In the genomic region with DNA sequence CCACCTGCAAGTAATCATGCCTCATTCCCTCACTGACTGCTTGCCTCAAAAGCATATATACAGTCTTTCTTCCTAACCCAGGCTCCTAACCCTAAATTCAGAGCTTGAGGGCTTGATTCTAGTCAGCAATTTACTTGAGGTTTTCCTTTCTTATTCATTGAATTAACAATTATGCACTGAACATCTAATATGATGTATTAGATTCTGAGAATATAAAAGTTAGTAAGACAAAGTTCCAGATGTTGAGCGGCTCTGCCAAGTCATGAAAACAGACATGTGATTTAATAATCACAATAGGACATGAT, we compare ENCODE assay signal across 13 cellular contexts. TPM values are rescaled to one million over a fixed set of nuclear protein-coding genes. Genes with fewer than 3 reads are reported as not detected.
DNase-seq lines count a peak whose midpoint lies in the region; ATAC-seq and TF ChIP-seq lines count a peak whose summit lies in the region.
"Had no signal": no experiment of that assay in that cellular context is flagged by ENCODE, and none has a peak within 500 bp of the region (broad histone marks: within the 10 kb centered on the region; RNA-seq: fewer than 3 reads in every experiment).

No MANE protein-coding gene starts in this region.

- H3K4me3 Mint-ChIP-seq in CD14-positive monocyte = peak overlapping the region; percentile 68 to 86
- H3K4me3 Mint-ChIP-seq in activated CD4-positive, alpha-beta memory T cell treated with anti-CD3 and anti-CD28 coated beads, Interleukin-2, amount 10 ng/mL, durations not matched to agents 7 days and 5 days = peak overlapping the region; percentile 78
- H3K4me3 Mint-ChIP-seq: neural crest cell had no signal

- POLR2A ChIA-PET in activated CD4-positive, alpha-beta memory T cell treated with anti-CD3 and anti-CD28 coated beads, Interleukin-2, amount 10 ng/mL, durations not matched to agents 7 days and 5 days (lab: Charles Lee) = interaction anchor here (1.4 to 5.4 kb wide), 10 partner anchors 8 to 258 kb away, joined by 4 to 260 read pairs (median 26); partner anchors contain the start of genes IFI16 and PYHIN1

- no peaks in the 10 kb centered on the region for H3K27me3 Mint-ChIP-seq in CD14-positive monocyte (ENCODE audit: low read depth in 3 of 3)
- peaks cover 2% of the 10 kb centered on the region for H3K27me3 Mint-ChIP-seq in activated CD4-positive, alpha-beta memory T cell treated with anti-CD3 and anti-CD28 coated beads, Interleukin-2, amount 10 ng/mL, durations not matched to agents 7 days and 5 days

- H3K27me3 ChIP-seq in lower lobe of right lung (ENCODE audit: low read depth) = no peaks in the 10 kb centered on the region
- H3K27me3 ChIP-seq: BLaER1 treated with 17β-estradiol and CSF1 and Interleukin-3, amounts not matched to agents 10 nM and 100 nM; heart right ventricle had no signal

- CTCF ChIA-PET in activated CD4-positive, alpha-beta memory T cell treated with anti-CD3 and anti-CD28 coated beads, Interleukin-2, amount 10 ng/mL, durations not matched to agents 7 days and 5 days (lab: Charles Lee) = interaction anchor here (1.5 to 4.7 kb wide), 5 partner anchors 8 to 284 kb away, joined by 3 to 47 read pairs (median 6); no protein-coding TSS in a partner anchor

- peak overlapping the region; percentile 58; the same call in 1 of the 2 replicates for H3K4me3 ChIP-seq in GM08714 (ENCODE audit: low read length)
- peak overlapping the region; percentile 28 for H3K4me3 ChIP-seq in lower lobe of right lung
- H3K4me3 ChIP-seq: BLaER1 treated with 17β-estradiol and CSF1 and Interleukin-3, amounts not matched to agents 10 nM and 100 nM had no signal

- H3K36me3 ChIP-seq in lower lobe of right lung = no peaks in the 10 kb centered on the region
- H3K36me3 ChIP-seq: BLaER1 treated with 17β-estradiol and CSF1 and Interleukin-3, amounts not matched to agents 10 nM and 100 nM; heart right ventricle had no signal

- intact Hi-C loops in CD14-positive monocyte (cut with micrococcal nuclease) (loop anchor here in 1 of 2 donors (2.0 to 10.0 kb wide), 2 partner anchors 13 to 273 kb away; no protein-coding TSS in a partner anchor), lower lobe of right lung (cut with DNase I) (no loop called here)

- no peaks in the 10 kb centered on the region for H3K9me3 Mint-ChIP-seq in CD14-positive monocyte
- peaks cover 3% of the 10 kb centered on the region for H3K9me3 Mint-ChIP-seq in activated CD4-positive, alpha-beta memory T cell treated with anti-CD3 and anti-CD28 coated beads, Interleukin-2, amount 10 ng/mL, durations not matched to agents 7 days and 5 days
- H3K9me3 Mint-ChIP-seq: neural crest cell had no signal

- TF ChIP-seq CTCF in CD14-positive monocyte (IDR thresholded peaks at IDR 0.05) (no peak), lower lobe of right lung (IDR thresholded peaks at IDR 0.05) (no peak)

- DNase-seq in CD14-positive monocyte (ENCODE audit: low spot score) (no peak), lower lobe of right lung (no peak), islet precursor cell (no peak), NCI-H1436 treated with DMSO at 0.1 percent for 48 hours (lab: John Stamatoyannopoulos, UW) (no peak), GM19240 (ENCODE audit: insufficient read length, low spot score) (no peak)
- DNase-seq in activated CD4-positive, alpha-beta memory T cell treated with anti-CD3 and anti-CD28 coated beads, Interleukin-2, amount 10 ng/mL, durations not matched to agents 7 days and 5 days = no peak
- DNase-seq: left cardiac atrium had no signal

- H3K27ac ChIP-seq in lower lobe of right lung = peak overlapping the region; percentile 76

- peaks cover 60% of the 10 kb centered on the region for H3K4me1 Mint-ChIP-seq in CD14-positive monocyte
- H3K4me1 Mint-ChIP-seq in activated CD4-positive, alpha-beta memory T cell treated with anti-CD3 and anti-CD28 coated beads, Interleukin-2, amount 10 ng/mL, durations not matched to agents 7 days and 5 days = peaks cover 40% of the 10 kb centered on the region
- H3K4me1 Mint-ChIP-seq: neural crest cell had no signal

- ATAC-seq in lower lobe of right lung (no peak), GM21825 (IDR thresholded peaks at IDR 0.05; ENCODE audit: unreplicated experiment) (no peak)
- ATAC-seq: sciatic nerve had no signal

- peak overlapping the region; percentile 97 to 100 (median 99) for H3K27ac Mint-ChIP-seq in CD14-positive monocyte
- H3K27ac Mint-ChIP-seq in activated CD4-positive, alpha-beta memory T cell treated with anti-CD3 and anti-CD28 coated beads, Interleukin-2, amount 10 ng/mL, durations not matched to agents 7 days and 5 days = peak overlapping the region; percentile 99

- H3K9me3 ChIP-seq in lower lobe of right lung = no peaks in the 10 kb centered on the region
- H3K9me3 ChIP-seq: BLaER1 treated with 17β-estradiol and CSF1 and Interleukin-3, amounts not matched to agents 10 nM and 100 nM; heart right ventricle had no signal

- H3K36me3 Mint-ChIP-seq in CD14-positive monocyte = peaks cover 6 to 7% of the 10 kb centered on the region in 2 donors
- peaks cover 16% of the 10 kb centered on the region for H3K36me3 Mint-ChIP-seq in activated CD4-positive, alpha-beta memory T cell treated with anti-CD3 and anti-CD28 coated beads, Interleukin-2, amount 10 ng/mL, durations not matched to agents 7 days and 5 days (ENCODE audit: low read depth)

- no peaks in the 10 kb centered on the region for H3K4me1 ChIP-seq in lower lobe of right lung

RNA-seq across cellular contexts. Expression of gene AIM2, which starts 1.0 kb away (rescaled TPM):
- polyA plus RNA-seq in CD14-positive monocyte = 1 to 10 TPM; 9.0 to 9.8 TPM
- total RNA-seq in activated CD4-positive, alpha-beta memory T cell treated with anti-CD3 and anti-CD28 coated beads, Interleukin-2, amount 10 ng/mL, durations not matched to agents 7 days and 5 days = 10 to 100 TPM; 28.1 to 28.2 TPM
- 2.4 TPM for total RNA-seq in lower lobe of right lung
